29 cellular contexts compared by ENCODE assay signal in the genomic region with DNA sequence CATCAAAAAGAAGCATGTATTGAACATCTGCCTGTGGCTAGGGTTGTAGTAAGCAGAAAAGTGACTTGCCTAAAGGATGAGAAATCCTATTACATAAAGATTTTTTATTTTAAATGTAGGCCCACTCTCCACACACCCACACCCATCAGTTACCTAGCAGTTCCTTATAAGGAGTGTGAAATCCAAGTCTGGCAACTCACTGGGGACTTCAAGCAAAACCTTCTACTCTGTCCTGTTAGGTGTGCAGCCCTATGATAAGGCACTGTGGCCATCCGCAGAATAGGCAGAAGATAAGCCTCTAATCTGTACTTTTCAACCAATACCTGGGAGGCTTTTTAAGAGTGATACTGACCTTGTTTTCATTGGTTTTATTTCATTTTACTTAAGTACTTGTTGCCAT. TPM values are rescaled to one million over a fixed set of nuclear protein-coding genes. Genes with fewer than 3 reads are reported as not detected.
"Had no signal": no experiment of that assay in that cellular context is flagged by ENCODE, and none has a peak within 500 bp of the region (broad histone marks: within the 10 kb centered on the region; RNA-seq: fewer than 3 reads in every experiment).

No MANE protein-coding gene starts in this region.

- FAIRE-seq: small intestine, urothelium cell line had no signal

- H3K27ac ChIP-seq: neutrophil, ovary, parathyroid adenoma, psoas muscle, right atrium auricular region, right lobe of liver, sigmoid colon, stomach, suprapubic skin, testis, upper lobe of left lung, vagina had no signal

- ATAC-seq: naive thymus-derived CD8-positive, alpha-beta T cell; natural killer cell treated with Interleukin-12 subunit alpha and Interleukin-12 subunit beta and Interleukin-15 and Interleukin-18, amount 100 ng/mL, for 72 hours; psoas muscle; right lobe of liver; stimulated activated effector memory CD8-positive, alpha-beta T cell treated with anti-CD3 and anti-CD28 coated beads, Interleukin-12 subunit alpha, Interleukin-12 subunit beta, amount 100 ng/mL, for 72 hours; stimulated activated naive B cell treated with anti-CD40 and anti-IgM and Interleukin-4, amounts not matched to agents 10 μg/mL and 1 μg/mL and 100 μg/mL, for 72 hours had no signal

- H3K4me3 ChIP-seq: ovary, psoas muscle, right atrium auricular region, right lobe of liver, sigmoid colon, stomach, suprapubic skin, testis, tibial nerve, upper lobe of left lung, vagina had no signal

- DNase-seq: naive B cell; naive thymus-derived CD8-positive, alpha-beta T cell; nephron progenitor cell; nucleus accumbens; ovary; posterior cingulate gyrus; psoas muscle; right lobe of liver; sigmoid colon; small intestine; stimulated activated CD4-positive, alpha-beta T cell treated with anti-CD3 and anti-CD28 coated beads, Interleukin-15, amount 100 ng/mL, for 24 hours; stimulated activated CD4-positive, alpha-beta T cell treated with anti-CD3 and anti-CD28 coated beads, Interleukin-2, amount 100 ng/mL, for 24 hours; stimulated activated CD4-positive, alpha-beta T cell treated with anti-CD3 and anti-CD28 coated beads, Interleukin-2, amount 100 ng/mL, for 48 hours; stimulated activated CD4-positive, alpha-beta T cell treated with anti-CD3 and anti-CD28 coated beads, Interleukin-4, amount 100 ng/mL, for 24 hours; stimulated activated naive B cell treated with anti-CD40 and anti-IgM and Interleukin-4, amounts not matched to agents 10 μg/mL and 1 μg/mL and 100 μg/mL, for 72 hours; stimulated activated naive CD4-positive, alpha-beta T cell treated with Interleukin-2 at 50 U/mL for 16 hours; stomach; testis; trophoblast cell; upper lobe of left lung had no signal

- H3K79me2 ChIP-seq: parathyroid adenoma had no signal

- H3K4me1 ChIP-seq: parathyroid adenoma, psoas muscle, right lobe of liver had no signal

- H3K9me3 ChIP-seq: neutrophil, ovary, psoas muscle, right atrium auricular region, right lobe of liver, sigmoid colon, stomach, suprapubic skin, testis, tibial nerve, upper lobe of left lung, vagina had no signal

- H3K36me3 ChIP-seq: neutrophil, ovary, right atrium auricular region, right lobe of liver, sigmoid colon, stomach, suprapubic skin, tibial nerve, upper lobe of left lung, vagina had no signal

- H2AFZ ChIP-seq: parathyroid adenoma had no signal

- H3K27me3 ChIP-seq: neutrophil, ovary, right atrium auricular region, right lobe of liver, sigmoid colon, stomach, suprapubic skin, testis, tibial nerve, upper lobe of left lung, vagina had no signal

- H3K9ac ChIP-seq: parathyroid adenoma had no signal

RNA-seq across cellular contexts. Expression of gene TJP1, which starts 52.7 kb away (rescaled TPM):
- total RNA-seq: naive thymus-derived CD8-positive, alpha-beta T cell had no signal
- polyA plus RNA-seq: naive thymus-derived CD8-positive, alpha-beta T cell had no signal
